ENCODE assay signal across 1 cellular context in the genomic region with DNA sequence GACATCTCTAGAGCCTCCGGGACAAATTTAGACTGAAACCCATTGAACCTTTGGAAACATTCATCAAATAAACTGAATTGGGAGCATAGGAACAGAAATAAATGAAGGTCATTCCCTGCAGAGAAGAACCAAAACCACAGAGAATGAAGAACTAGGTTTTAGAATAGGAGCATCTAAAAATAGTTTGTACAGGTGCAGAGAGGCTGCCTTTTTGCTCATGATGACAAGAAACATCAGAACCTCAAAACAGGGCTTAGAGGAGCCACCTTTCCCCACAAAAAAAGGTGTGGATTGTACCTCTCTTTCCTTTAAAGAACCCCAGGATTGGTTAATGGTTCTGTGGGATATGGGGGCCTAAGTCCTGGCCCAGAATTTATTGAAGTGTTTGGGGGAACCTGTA.
TF ChIP-seq lines count a peak whose summit lies in the region.

No MANE protein-coding gene starts in this region.

TF ChIP-seq in GM12878, 131 proteins besides CTCF, POLR2A, EP300 and RAD21:
- TF ChIP-seq SMAD5 (IDR thresholded peaks at IDR 0.05; ENCODE audit: low read depth) (no peak), PML (IDR thresholded peaks at IDR 0.05; ENCODE audit: low read length) (no peak), CBX3 (IDR thresholded peaks at IDR 0.05; ENCODE audit: borderline replicate concordance, low read depth) (no peak), RUNX3 (IDR thresholded peaks at IDR 0.05; ENCODE audit: low read length) (peak; percentile 13; the same call in 1 of the 2 replicates)
- TF ChIP-seq, protein P1, sequence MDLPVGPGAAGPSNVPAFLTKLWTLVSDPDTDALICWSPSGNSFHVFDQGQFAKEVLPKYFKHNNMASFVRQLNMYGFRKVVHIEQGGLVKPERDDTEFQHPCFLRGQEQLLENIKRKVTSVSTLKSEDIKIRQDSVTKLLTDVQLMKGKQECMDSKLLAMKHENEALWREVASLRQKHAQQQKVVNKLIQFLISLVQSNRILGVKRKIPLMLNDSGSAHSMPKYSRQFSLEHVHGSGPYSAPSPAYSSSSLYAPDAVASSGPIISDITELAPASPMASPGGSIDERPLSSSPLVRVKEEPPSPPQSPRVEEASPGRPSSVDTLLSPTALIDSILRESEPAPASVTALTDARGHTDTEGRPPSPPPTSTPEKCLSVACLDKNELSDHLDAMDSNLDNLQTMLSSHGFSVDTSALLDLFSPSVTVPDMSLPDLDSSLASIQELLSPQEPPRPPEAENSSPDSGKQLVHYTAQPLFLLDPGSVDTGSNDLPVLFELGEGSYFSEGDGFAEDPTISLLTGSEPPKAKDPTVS (IDR thresholded peaks at IDR 0.05; ENCODE audit: low read depth, low read length) = no peak
TF ChIP-seq in GM12878: peak in this region for 1.
